ENCODE assay signal across 8 cellular contexts in genomic region chr16:2682209-2683021, GRCh38. TPM values are rescaled to one million over a fixed set of nuclear protein-coding genes. Genes with fewer than 3 reads are reported as not detected.
DNase-seq lines count a peak whose midpoint lies in the region; ATAC-seq and TF ChIP-seq lines count a peak whose summit lies in the region.

A gene with protein sequence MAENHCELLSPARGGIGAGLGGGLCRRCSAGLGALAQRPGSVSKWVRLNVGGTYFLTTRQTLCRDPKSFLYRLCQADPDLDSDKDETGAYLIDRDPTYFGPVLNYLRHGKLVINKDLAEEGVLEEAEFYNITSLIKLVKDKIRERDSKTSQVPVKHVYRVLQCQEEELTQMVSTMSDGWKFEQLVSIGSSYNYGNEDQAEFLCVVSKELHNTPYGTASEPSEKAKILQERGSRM (plus strand): TSS chr16:2682523. CDS start chr16:2682549, 26 bp downstream.

- no peaks in the 10 kb centered on the region for H3K27me3 Mint-ChIP-seq in activated naive CD8-positive, alpha-beta T cell

- H3K4me3 Mint-ChIP-seq in activated naive CD8-positive, alpha-beta T cell: peak within 1 kb of the TSS; percentile 98

- no peak for TF ChIP-seq CTCF in omental fat pad (IDR thresholded peaks at IDR 0.05)

- DNase-seq in GM04504 (ENCODE audit: low read depth) (peak; percentile 90), NCI-H1105 treated with DMSO at 0.1 percent for 48 hours (lab: John Stamatoyannopoulos, UW) (peak; percentile 78), SKM-1 treated with dmso at 0.1 percent for 144 hours (lab: John Stamatoyannopoulos, UW; ENCODE audit: unreplicated experiment) (peak; percentile 92), glomerular visceral epithelial cell (ENCODE audit: extremely low spot score) (peak; percentile 93), omental fat pad (ENCODE audit: low spot score) (peak; percentile 89)

- ATAC-seq in HG02588 (IDR thresholded peaks at IDR 0.05; ENCODE audit: unreplicated experiment): peak; percentile 67
- peak; percentile 93 for ATAC-seq in omental fat pad (ENCODE audit: low FRiP score)

- H3K27ac Mint-ChIP-seq in activated naive CD8-positive, alpha-beta T cell: peak within 1 kb of the TSS; percentile 96

- peaks cover 2% of the 10 kb centered on the region for H3K36me3 Mint-ChIP-seq in activated naive CD8-positive, alpha-beta T cell

- peaks cover 24% of the 10 kb centered on the region for H3K4me1 Mint-ChIP-seq in activated naive CD8-positive, alpha-beta T cell (ENCODE audit: low read depth)

- H3K9me3 Mint-ChIP-seq in activated naive CD8-positive, alpha-beta T cell (ENCODE audit: low read depth): no peaks in the 10 kb centered on the region

- H3K27ac ChIP-seq in temporal lobe (ENCODE audit: low read depth, low read length): peak within 1 kb of the TSS; percentile 50

RNA-seq across cellular contexts. Expression of the gene that starts here (rescaled TPM):
- total RNA-seq in omental fat pad: 10 to 100 TPM; 10.9 to 21.1 (median 20.1) TPM
- total RNA-seq in temporal lobe: 17.5 TPM

Comparison
In these comparisons a context has a peak if more than half of its experiments do, and no peak if none do; other contexts are left out.
1. Peak in every context shown above with its lines: DNase-seq, ATAC-seq and H3K27ac ChIP-seq.